ENCODE assay signal across 18 cellular contexts in the genomic region with DNA sequence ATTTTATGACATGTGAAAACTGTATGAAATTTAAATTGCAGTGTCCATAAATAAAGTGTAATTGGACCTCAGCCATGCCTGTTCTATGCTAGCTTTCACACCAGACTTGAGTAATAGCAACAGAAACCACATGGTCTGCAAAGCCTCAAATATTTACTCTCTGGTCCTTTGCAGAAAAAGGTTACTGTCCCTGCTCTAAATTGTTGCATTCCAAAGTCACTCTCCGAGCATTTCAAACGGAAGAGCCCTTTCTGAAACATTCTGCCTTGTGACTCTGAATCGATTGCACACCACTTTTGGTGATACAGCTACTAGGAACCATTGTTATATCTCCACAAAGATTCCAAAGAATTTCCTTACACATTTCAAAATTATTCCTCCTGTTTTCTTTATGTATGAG.
A peak's percentile ranks its signal among the peaks of the same experiment; 100 is the strongest.
DNase-seq lines count a peak whose midpoint lies in the region; ATAC-seq, FAIRE-seq and TF ChIP-seq lines count a peak whose summit lies in the region.
"Had no signal": no experiment of that assay in that cellular context is flagged by ENCODE, and none has a peak within 500 bp of the region (broad histone marks: within the 10 kb centered on the region; RNA-seq: fewer than 3 reads in every experiment).

No MANE protein-coding gene starts in this region.

- SMC1A ChIA-PET in GM12878 (lab: Charles Lee; ENCODE audit: uncharacterized antibody, unreplicated experiment): interaction anchor here (1.2 to 2.1 kb wide), 2 partner anchors 15 to 17 kb away, joined by 4 to 12 read pairs; no protein-coding TSS in a partner anchor

- no peak overlapping the region for H3K4me3 Mint-ChIP-seq in MCF 10A (ENCODE audit: unreplicated experiment)
- H3K4me3 Mint-ChIP-seq: activated CD8-positive, alpha-beta T cell treated with anti-CD3 and anti-CD28 coated beads, Interleukin-2, amount 10 ng/mL, durations not matched to agents 7 days and 5 days; brain; naive B cell; type B pancreatic cell had no signal

- intact Hi-C loops in MCF 10A (cut with micrococcal nuclease) (no loop called here), mammary epithelial cell (cut with micrococcal nuclease) (no loop called here), GM12878 (cut with micrococcal nuclease; ENCODE audit: unreplicated experiment) (no loop called here)

- dilution Hi-C loops in mammary epithelial cell (cut with HindIII; ENCODE audit: low sequenced_read_pairs): no loop called here

- RAD21 ChIA-PET in GM12878 (lab: Charles Lee; ENCODE audit: unreplicated experiment): no interaction called here

- no peak overlapping the region for H3K27ac Mint-ChIP-seq in MCF 10A (ENCODE audit: low read depth, unreplicated experiment)
- H3K27ac Mint-ChIP-seq: activated CD8-positive, alpha-beta T cell treated with anti-CD3 and anti-CD28 coated beads, Interleukin-2, amount 10 ng/mL, durations not matched to agents 7 days and 5 days; activated T-helper 2 cell treated with anti-CD3 and anti-CD28 coated beads, Interferon-gamma antibody, Interleukin-2, Interleukin-4, amounts not matched to agents 10 μg/mL and 5 μg/mL and 100 μg/mL, durations not matched to agents 14 hours and 24 hours and 36 hours; brain; naive B cell; type B pancreatic cell had no signal

- H3K9me3 ChIP-seq in mammary epithelial cell (replicated peaks; ENCODE audit: insufficient read depth, low read length) (no peaks in the 10 kb centered on the region), GM12878 (replicated peaks; ENCODE audit: control insufficient read depth, insufficient read depth, low read length) (no peaks in the 10 kb centered on the region)

- H3K9ac ChIP-seq in mammary epithelial cell (ENCODE audit: insufficient read depth, low read length) (no peak overlapping the region), GM12878 (ENCODE audit: control insufficient read depth, insufficient read depth, low read length) (no peak overlapping the region)

- no TSS peak for BruUV-seq in MCF 10A (replicated peaks; lab: Mats Ljungman, UMichigan)
- no TSS peak for BruUV-seq in mammary epithelial cell (replicated peaks; lab: Mats Ljungman, UMichigan)
- BruUV-seq in GM12878 (replicated peaks; lab: Mats Ljungman, UMichigan): no TSS peak

- peaks cover 15% of the 10 kb centered on the region for H3K27me3 Mint-ChIP-seq in MCF 10A (ENCODE audit: insufficient read depth, unreplicated experiment)
- H3K27me3 Mint-ChIP-seq: brain had no signal

- 20% methylated on average over 3 of the region's 3 CpGs for WGBS in mammary epithelial cell (ENCODE audit: low coverage, missing lambda C conversion rate)
- WGBS in GM12878 (ENCODE audit: insufficient coverage, insufficient replicate concordance, low lambda C conversion rate, missing lambda C conversion rate): 14% methylated on average over 3 of the region's 3 CpGs

- H3K9me3 Mint-ChIP-seq in MCF 10A (ENCODE audit: unreplicated experiment): no peaks in the 10 kb centered on the region
- H3K9me3 Mint-ChIP-seq: activated T-helper 2 cell treated with anti-CD3 and anti-CD28 coated beads, Interferon-gamma antibody, Interleukin-2, Interleukin-4, amounts not matched to agents 10 μg/mL and 5 μg/mL and 100 μg/mL, durations not matched to agents 14 hours and 24 hours and 36 hours; brain; naive B cell had no signal

- DNase-seq in MCF 10A (ENCODE audit: unreplicated experiment) (peak; percentile 31), mammary epithelial cell (no peak), GM12878 (ENCODE audit: low read depth, low spot score) (no peak), kidney tubule cell (ENCODE audit: low spot score) (peak; percentile 46), hepatic stellate cell (ENCODE audit: low spot score) (no peak), midbrain (lab: John Stamatoyannopoulos, UW) (no peak)
- no peak for DNase-seq in stimulated activated CD4-positive, alpha-beta T cell treated with anti-CD3 and anti-CD28 coated beads, Interleukin-12 subunit alpha, Interleukin-12 subunit beta, amount 100 ng/mL, for 4 hours
- DNase-seq: activated CD8-positive, alpha-beta T cell treated with anti-CD3 and anti-CD28 coated beads, Interleukin-2, amount 10 ng/mL, durations not matched to agents 7 days and 5 days; effector CD8-positive, alpha-beta T cell; naive B cell; NCI-H1105 treated with DMSO at 0.1 percent for 48 hours; stimulated activated CD4-positive, alpha-beta T cell treated with anti-CD3 and anti-CD28 coated beads, Interleukin-1b, Interleukin-23, amount 100 ng/mL, for 48 hours; stimulated activated CD8-positive, alpha-beta memory T cell treated with anti-CD3 and anti-CD28 coated beads, Interleukin-4, amount 100 ng/mL, for 48 hours had no signal

- H3K79me2 ChIP-seq in mammary epithelial cell (ENCODE audit: insufficient read depth, low read length) (no peaks in the 10 kb centered on the region), GM12878 (ENCODE audit: control insufficient read depth, insufficient read depth, low read length) (no peaks in the 10 kb centered on the region)

- CTCF ChIA-PET in MCF 10A (lab: Yijun Ruan, JAX): no interaction called here
- CTCF ChIA-PET in mammary epithelial cell (lab: Charles Lee; ENCODE audit: low non-redundant PET): no interaction called here
- CTCF ChIA-PET in GM12878 (lab: Yijun Ruan, JAX): interaction anchor here (1.0 to 1.7 kb wide), 3 partner anchors 9 to 81 kb away, joined by 3 to 5 read pairs (median 3); a partner anchor contains a TSS

- TF ChIP-seq POLR2A in GM12878 (IDR thresholded peaks at IDR 0.05; ENCODE audit: low read depth, low read length): no peak

- H3K4me2 ChIP-seq in mammary epithelial cell (ENCODE audit: insufficient read depth, low read depth, low read length) (no peak overlapping the region), GM12878 (ENCODE audit: control insufficient read depth, insufficient read depth) (no peak overlapping the region)

- ATAC-seq in GM12878: peak; percentile 61
- ATAC-seq in HG03175 (IDR thresholded peaks at IDR 0.05; ENCODE audit: unreplicated experiment): no peak
- ATAC-seq: activated CD8-positive, alpha-beta T cell treated with anti-CD3 and anti-CD28 coated beads, Interleukin-2, amount 10 ng/mL, durations not matched to agents 7 days and 5 days had no signal

- H3K4me3 ChIP-seq in mammary epithelial cell (replicated peaks in 1 of 3; ENCODE audit: insufficient read depth in 1 of 3, low read depth in 2 of 3, low read length in 3 of 3): no peak overlapping the region
- H3K4me3 ChIP-seq in GM12878: no peak overlapping the region

- TF ChIP-seq CTCF in MCF 10A (IDR thresholded peaks at IDR 0.05; ENCODE audit: unreplicated experiment): no peak
- no peak for TF ChIP-seq CTCF in mammary epithelial cell (conservative IDR thresholded peaks at IDR 0.05 in 1 of 2, IDR thresholded peaks at IDR 0.05 in 1 of 2; ENCODE audit: extremely low read depth in 1 of 2, insufficient read depth in 1 of 2, low read depth in 1 of 2, low read length in 2 of 2)
- TF ChIP-seq CTCF in GM12878 (IDR thresholded peaks at IDR 0.05 in 2 of 3, conservative IDR thresholded peaks at IDR 0.05 in 1 of 3; ENCODE audit: control insufficient read depth in 2 of 3, extremely low read depth in 1 of 3, insufficient read depth in 1 of 3, low read depth in 3 of 3, low read length in 3 of 3): no peak

- POLR2A ChIA-PET in MCF 10A (lab: Yijun Ruan, JAX) (interaction anchor here (0.7 to 2.0 kb wide), 8 partner anchors 9 to 188 kb away, joined by 3 to 9 read pairs (median 4); no protein-coding TSS in a partner anchor), GM12878 (lab: Charles Lee) (no interaction called here)

- peak; percentile 23 for FAIRE-seq in GM12878 (lab: Jason Lieb, UNC)
- FAIRE-seq: A204.1 had no signal

- in situ Hi-C loops in mammary epithelial cell (cut with MboI; ENCODE audit: low sequenced_read_pairs in 2 of 2): no loop called here
- in situ Hi-C loops in GM12878 (cut with MboI): no loop called here

- H4K20me1 ChIP-seq in mammary epithelial cell (ENCODE audit: insufficient read depth, low read length) (no peaks in the 10 kb centered on the region), GM12878 (ENCODE audit: control insufficient read depth, insufficient read depth) (no peaks in the 10 kb centered on the region)

- peaks cover 6% of the 10 kb centered on the region for H3K36me3 Mint-ChIP-seq in MCF 10A (ENCODE audit: insufficient read depth, unreplicated experiment)
- H3K36me3 Mint-ChIP-seq: naive B cell had no signal

- H3K36me3 ChIP-seq in mammary epithelial cell (ENCODE audit: insufficient read depth, low read length) (no peaks in the 10 kb centered on the region), GM12878 (ENCODE audit: control insufficient read depth in 2 of 2, insufficient read depth in 2 of 2, low read length in 1 of 2) (no peaks in the 10 kb centered on the region)

- H3K4me1 Mint-ChIP-seq in MCF 10A (ENCODE audit: insufficient read depth, unreplicated experiment): peaks cover 7% of the 10 kb centered on the region
- H3K4me1 Mint-ChIP-seq: brain, naive B cell had no signal

- no peak overlapping the region for H3K27ac ChIP-seq in mammary epithelial cell (ENCODE audit: insufficient read depth, low read depth, low read length)
- H3K27ac ChIP-seq in GM12878 (ENCODE audit: control insufficient read depth, insufficient read depth): no peak overlapping the region

- H3K4me1 ChIP-seq in mammary epithelial cell (ENCODE audit: insufficient read depth, low read length): no peaks in the 10 kb centered on the region
- H3K4me1 ChIP-seq in GM12878 (ENCODE audit: control insufficient read depth, insufficient read depth, low read length): no peaks in the 10 kb centered on the region

- H2AFZ ChIP-seq in mammary epithelial cell (ENCODE audit: low read depth, low read length): no peak overlapping the region
- no peak overlapping the region for H2AFZ ChIP-seq in GM12878 (ENCODE audit: control insufficient read depth, low read depth, low read length)

- TF ChIP-seq EP300 in GM12878 (IDR thresholded peaks at IDR 0.05; ENCODE audit: borderline replicate concordance in 1 of 2, control insufficient read depth in 1 of 2, low read depth in 2 of 2, low read length in 2 of 2): no peak

- peaks cover 13% of the 10 kb centered on the region for H3K27me3 ChIP-seq in mammary epithelial cell (ENCODE audit: insufficient read depth, low read length)
- no peaks in the 10 kb centered on the region for H3K27me3 ChIP-seq in GM12878 (replicated peaks in 1 of 2; ENCODE audit: control insufficient read depth in 2 of 2, insufficient read depth in 2 of 2, low read length in 1 of 2)

- no peak for TF ChIP-seq RAD21 in GM12878 (IDR thresholded peaks at IDR 0.05; ENCODE audit: insufficient read depth, low read depth, low read length)

TF ChIP-seq in GM12878, 131 proteins besides CTCF, POLR2A, EP300 and RAD21 (continues in another document):
- TF ChIP-seq RUNX3 (IDR thresholded peaks at IDR 0.05; ENCODE audit: low read length) (no peak), FOXM1 (IDR thresholded peaks at IDR 0.05; ENCODE audit: low read depth, low read length) (no peak)

Comparison
In these comparisons a context has a peak if more than half of its experiments do, and no peak if none do; other contexts are left out.
1. DNase-seq: peak in MCF 10A (single experiment) and kidney tubule cell (single experiment); none in mammary epithelial cell (single experiment), GM12878 (single experiment), hepatic stellate cell (single experiment), stimulated activated CD4-positive, alpha-beta T cell treated with anti-CD3 and anti-CD28 coated beads, Interleukin-12 subunit alpha, Interleukin-12 subunit beta, amount 100 ng/mL, for 4 hours (single experiment) and midbrain (single experiment).